1 cellular context compared by ENCODE assay signal in genomic region chr4:164828945-164829344, GRCh38.
TF ChIP-seq lines count a peak whose summit lies in the region.

No MANE protein-coding gene starts in this region.

TF ChIP-seq in GM12878, 131 proteins besides CTCF, POLR2A, EP300 and RAD21 (continued from another document):
- TF ChIP-seq HDAC6 (IDR thresholded peaks at IDR 0.05; ENCODE audit: unreplicated experiment): no peak
- TF ChIP-seq ZNF384 (IDR thresholded peaks at IDR 0.05; ENCODE audit: borderline replicate concordance, low read depth, low read length): no peak
- TF ChIP-seq CREB1 (IDR thresholded peaks at IDR 0.05; ENCODE audit: low read depth): no peak
- no peak for TF ChIP-seq PML (IDR thresholded peaks at IDR 0.05; ENCODE audit: low read length)
- TF ChIP-seq ZNF622 (IDR thresholded peaks at IDR 0.05): no peak
- no peak for TF ChIP-seq WRNIP1 (IDR thresholded peaks at IDR 0.05; ENCODE audit: borderline replicate concordance, low read depth, low read length)
- no peak for TF ChIP-seq BRCA1 (IDR thresholded peaks at IDR 0.05; ENCODE audit: low read depth, low read length)
- no peak for TF ChIP-seq PBX3 (IDR thresholded peaks at IDR 0.05; ENCODE audit: insufficient replicate concordance, low read depth, low read length)
- no peak for TF ChIP-seq CBX3 (IDR thresholded peaks at IDR 0.05; ENCODE audit: borderline replicate concordance, low read depth)
- no peak for TF ChIP-seq POLR2AphosphoS2 (IDR thresholded peaks at IDR 0.05; ENCODE audit: low read depth, low read length)
- TF ChIP-seq CREM (IDR thresholded peaks at IDR 0.05; ENCODE audit: low read depth): no peak
